ENCODE assay signal across 1 cellular context in genomic region chr11:1335264-1335810, GRCh38.
TF ChIP-seq lines count a peak whose summit lies in the region.

No MANE protein-coding gene starts in this region.

TF ChIP-seq in HCT116, 20 proteins besides CTCF, POLR2A, EP300 and RAD21 (continued from another document):
- TF ChIP-seq REST (IDR thresholded peaks at IDR 0.05; ENCODE audit: low read depth) = no peak
- TF ChIP-seq SIN3A (IDR thresholded peaks at IDR 0.05; ENCODE audit: low read depth) = no peak
- no peak for TF ChIP-seq CBX3 (IDR thresholded peaks at IDR 0.05; ENCODE audit: low read depth)
- TF ChIP-seq SP1 (IDR thresholded peaks at IDR 0.05; ENCODE audit: low read depth) = no peak
- TF ChIP-seq ELF1 (IDR thresholded peaks at IDR 0.05; ENCODE audit: borderline replicate concordance, low read depth) = no peak
- no peak for TF ChIP-seq TCF7L2 (IDR thresholded peaks at IDR 0.05; ENCODE audit: borderline replicate concordance, extremely low read depth, insufficient read depth, insufficient read length)
- TF ChIP-seq POLR2AphosphoS5 (IDR thresholded peaks at IDR 0.05; ENCODE audit: low read depth, low read length) = no peak
